26 cellular contexts compared by ENCODE assay signal in the genomic region with DNA sequence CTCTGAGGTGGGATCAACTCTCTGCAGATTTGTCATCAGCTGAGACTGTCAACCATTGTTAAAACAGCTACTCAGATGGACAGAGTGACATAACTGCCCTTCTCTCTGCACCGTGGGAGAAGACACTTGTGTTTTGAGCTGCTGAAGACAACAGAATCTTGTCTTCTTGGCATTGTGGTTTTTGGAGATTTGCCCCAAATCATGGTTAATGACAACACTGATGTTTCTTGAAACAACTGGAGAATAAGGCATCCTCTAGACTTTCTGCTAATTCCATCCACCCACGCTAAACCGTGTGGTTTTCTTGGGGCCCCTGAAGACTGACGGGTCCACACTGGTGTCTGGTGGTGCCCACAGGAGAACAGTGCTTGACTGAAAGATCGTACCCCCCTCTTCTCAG. TPM values are rescaled to one million over a fixed set of nuclear protein-coding genes. Genes with fewer than 3 reads are reported as not detected.
"Had no signal": no experiment of that assay in that cellular context is flagged by ENCODE, and none has a peak within 500 bp of the region (broad histone marks: within the 10 kb centered on the region; RNA-seq: fewer than 3 reads in every experiment).

No MANE protein-coding gene starts in this region.

- DNase-seq: activated CD4-positive, alpha-beta T cell treated with anti-CD3 and anti-CD28 coated beads for 36 hours; activated CD4-positive, CD25-positive, alpha-beta regulatory T cell; activated CD8-positive, alpha-beta memory T cell treated with anti-CD3 and anti-CD28 coated beads, Interleukin-2, amount 10 ng/mL, durations not matched to agents 7 days and 5 days; activated CD8-positive, alpha-beta T cell treated with anti-CD3 and anti-CD28 coated beads, Interleukin-2, amount 10 ng/mL, durations not matched to agents 7 days and 5 days; activated naive CD4-positive, alpha-beta T cell; activated T-cell treated with anti-CD3 and anti-CD28 coated beads, Interleukin-2, amount 50 U/mL, for 72 hours; brain microvascular endothelial cell; caudate nucleus; endodermal cell; foreskin keratinocyte; hypothalamus; immature natural killer cell; left colon; mammary epithelial cell; ovary; right lobe of liver; small intestine; stimulated activated CD4-positive, alpha-beta T cell treated with anti-CD3 and anti-CD28 coated beads, Interleukin-15, amount 100 ng/mL, for 24 hours; stimulated activated CD4-positive, alpha-beta T cell treated with anti-CD3 and anti-CD28 coated beads, Interleukin-2, amount 100 ng/mL, for 24 hours; stimulated activated naive B cell treated with anti-CD40 and anti-IgM and Interleukin-4, amounts not matched to agents 10 μg/mL and 1 μg/mL and 100 μg/mL, for 72 hours; tibial artery had no signal

- H3K4me3 ChIP-seq: heart left ventricle, ovary, right lobe of liver, suprapubic skin, tibial artery had no signal

- H3K27me3 ChIP-seq: brain microvascular endothelial cell, foreskin keratinocyte, heart left ventricle, ovary, right lobe of liver, suprapubic skin, tibial artery had no signal

- H3K36me3 ChIP-seq: neutrophil, ovary, right lobe of liver, tibial artery had no signal

- H3K9me3 ChIP-seq: heart left ventricle, neutrophil, ovary, right lobe of liver, suprapubic skin, tibial artery had no signal

- H3K27ac ChIP-seq: brain microvascular endothelial cell, foreskin keratinocyte, heart left ventricle, neutrophil, ovary, suprapubic skin had no signal

- ATAC-seq: activated CD4-positive, alpha-beta T cell treated with anti-CD3 and anti-CD28 coated beads for 36 hours; activated CD8-positive, alpha-beta memory T cell treated with anti-CD3 and anti-CD28 coated beads, Interleukin-2, amount 10 ng/mL, durations not matched to agents 7 days and 5 days; activated CD8-positive, alpha-beta T cell treated with anti-CD3 and anti-CD28 coated beads, Interleukin-2, amount 10 ng/mL, durations not matched to agents 7 days and 5 days; activated naive CD4-positive, alpha-beta T cell treated with anti-CD3 and anti-CD28 coated beads, Interleukin-2, amount 50 U/mL, for 72 hours; activated T-cell treated with anti-CD3 and anti-CD28 coated beads, Interleukin-2, amount 50 U/mL, for 72 hours; esophagus mucosa; foreskin keratinocyte; left colon; right lobe of liver; stimulated activated naive B cell treated with anti-CD40 and anti-IgM and Interleukin-4, amounts not matched to agents 10 μg/mL and 1 μg/mL and 100 μg/mL, for 72 hours had no signal

RNA-seq across cellular contexts. Expression of gene SH3BP4, which starts 39.5 kb away (rescaled TPM):
- total RNA-seq: activated CD8-positive, alpha-beta T cell treated with anti-CD3 and anti-CD28 coated beads, Interleukin-2, amount 10 ng/mL, durations not matched to agents 7 days and 5 days had no signal
